In the genomic region with DNA sequence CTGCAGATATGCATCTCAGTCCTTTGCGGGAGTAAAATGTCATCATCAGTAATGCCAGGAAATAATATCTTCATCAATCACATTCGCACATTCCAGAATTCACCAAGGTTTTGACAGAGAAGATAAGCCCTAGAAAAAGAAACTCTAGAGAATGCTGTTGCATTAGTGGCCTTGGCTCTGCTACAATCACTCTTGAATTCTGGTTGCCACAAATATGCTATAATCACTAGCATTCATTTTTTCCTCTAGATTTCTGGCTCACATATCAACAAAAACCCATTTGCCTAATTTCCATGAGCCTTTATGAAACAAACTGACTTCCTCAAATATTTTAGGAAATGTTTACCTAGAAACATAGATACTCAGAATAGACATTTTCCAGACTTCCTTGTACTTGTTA, we compare ENCODE assay signal across 24 cellular contexts.
"Had no signal": no experiment of that assay in that cellular context is flagged by ENCODE, and none has a peak within 500 bp of the region (broad histone marks: within the 10 kb centered on the region; RNA-seq: fewer than 3 reads in every experiment).

No MANE protein-coding gene starts in this region.

- H2AFZ ChIP-seq: neural progenitor cell had no signal

- H3K4me2 ChIP-seq: neural progenitor cell had no signal

- H3K4me3 ChIP-seq: left lung, neural progenitor cell, right lobe of liver, stomach, suprapubic skin, transverse colon, uterus had no signal

- H3K4me1 ChIP-seq: left lung, neural progenitor cell, right lobe of liver, stomach, suprapubic skin, transverse colon, uterus had no signal

- H3K9me3 ChIP-seq: left lung, right lobe of liver, stomach, suprapubic skin, transverse colon, uterus had no signal

- DNase-seq: activated B cell treated with CpG ODN at 0.5 μM for 24 hours; activated CD4-positive, alpha-beta T cell treated with anti-CD3 and anti-CD28 coated beads for 36 hours; activated CD4-positive, alpha-beta T cell treated with anti-CD3 and anti-CD28 coated beads, Interleukin-2, amount 50 U/mL, for 4 hours; activated CD8-positive, alpha-beta memory T cell treated with anti-CD3 and anti-CD28 coated beads for 24 hours; activated CD8-positive, alpha-beta memory T cell treated with anti-CD3 and anti-CD28 coated beads, Interleukin-2, amount 50 U/mL, for 4 hours; activated T-cell treated with anti-CD3 and anti-CD28 coated beads, Interleukin-2, amount 50 U/mL, for 24 hours; amniotic stem cell; effector memory CD4-positive, alpha-beta T cell; foreskin melanocyte; kidney glomerular epithelial cell; left lung; naive thymus-derived CD8-positive, alpha-beta T cell; posterior cingulate gyrus; right lobe of liver; small intestine; stimulated activated CD4-positive, alpha-beta T cell treated with anti-CD3 and anti-CD28 coated beads, Interleukin-15, amount 100 ng/mL, for 24 hours; stomach; T-helper 9 cell; transverse colon; uterus had no signal

- ATAC-seq: activated CD4-positive, alpha-beta T cell treated with anti-CD3 and anti-CD28 coated beads for 36 hours; activated T-helper 17 cell treated with anti-CD3 and anti-CD28 coated beads, Interleukin-2, amount 50 U/mL, for 72 hours; left lung; naive thymus-derived CD8-positive, alpha-beta T cell; right lobe of liver; stimulated activated memory B cell treated with anti-CD40 and anti-IgM and Interleukin-4, amounts not matched to agents 10 μg/mL and 1 μg/mL and 100 μg/mL, for 72 hours had no signal

- H3K27ac ChIP-seq: left lung, neural progenitor cell, right lobe of liver, stomach, suprapubic skin, transverse colon, uterus had no signal

- H3K36me3 ChIP-seq: left lung, neural progenitor cell, right lobe of liver, stomach, suprapubic skin, transverse colon, uterus had no signal

- H3K9ac ChIP-seq: neural progenitor cell had no signal

- H3K27me3 ChIP-seq: left lung, neural progenitor cell, right lobe of liver, stomach, suprapubic skin, transverse colon, uterus had no signal
